9 cellular contexts compared by ENCODE assay signal in genomic region chr13:40980466-40980865, GRCh38. TPM values are rescaled to one million over a fixed set of nuclear protein-coding genes. Genes with fewer than 3 reads are reported as not detected.
DNase-seq lines count a peak whose midpoint lies in the region; ATAC-seq and TF ChIP-seq lines count a peak whose summit lies in the region.
"Had no signal": no experiment of that assay in that cellular context is flagged by ENCODE, and none has a peak within 500 bp of the region (broad histone marks: within the 10 kb centered on the region; RNA-seq: fewer than 3 reads in every experiment).

No MANE protein-coding gene starts in this region.

- H3K27ac ChIP-seq in DOHH2 (ENCODE audit: low read depth, low read length) (peak overlapping the region; percentile 84), psoas muscle (no peak overlapping the region)

- H3K79me2 ChIP-seq in DOHH2 (ENCODE audit: control insufficient read depth, low read length): peaks cover 100% of the 10 kb centered on the region

- H3K4me1 Mint-ChIP-seq in dendritic cell treated with granulocyte-macrophage colony-stimulating factor and Interleukin-4, amounts not matched to agents 40 ng/mL and 50 ng/mL, for 4 days (ENCODE audit: low read depth): peaks cover 64% of the 10 kb centered on the region

- H3K4me3 Mint-ChIP-seq in dendritic cell treated with granulocyte-macrophage colony-stimulating factor and Interleukin-4, amounts not matched to agents 40 ng/mL and 50 ng/mL, for 4 days: peak overlapping the region; percentile 30

- no peaks in the 10 kb centered on the region for H3K9me3 Mint-ChIP-seq in dendritic cell treated with granulocyte-macrophage colony-stimulating factor and Interleukin-4, amounts not matched to agents 40 ng/mL and 50 ng/mL, for 4 days

- no peaks in the 10 kb centered on the region for H3K27me3 ChIP-seq in DOHH2 (ENCODE audit: control insufficient read depth, low read length)
- H3K27me3 ChIP-seq in psoas muscle (ENCODE audit: insufficient read depth in 3 of 3, low read length in 2 of 3): no peaks in the 10 kb centered on the region
- H3K27me3 ChIP-seq in BE2C: no peaks in the 10 kb centered on the region

- H3K9me3 ChIP-seq in DOHH2 (ENCODE audit: control insufficient read depth, insufficient read depth, low read length) (no peaks in the 10 kb centered on the region), psoas muscle (no peaks in the 10 kb centered on the region), BE2C (no peaks in the 10 kb centered on the region)

- H3K9me2 ChIP-seq in DOHH2 (replicated peaks; ENCODE audit: control insufficient read depth, low read length): no peaks in the 10 kb centered on the region

- H3K27ac Mint-ChIP-seq in dendritic cell treated with granulocyte-macrophage colony-stimulating factor and Interleukin-4, amounts not matched to agents 40 ng/mL and 50 ng/mL, for 4 days: peak overlapping the region; percentile 89

- H3K4me3 ChIP-seq in DOHH2 (ENCODE audit: low read length) (peak overlapping the region; percentile 73), psoas muscle (peak overlapping the region; percentile 44), BE2C (ENCODE audit: low read depth, low read length) (no peak overlapping the region)

- ATAC-seq in psoas muscle: no peak

- H3K4me2 ChIP-seq in DOHH2 (ENCODE audit: low read length): peak overlapping the region; percentile 64

- intact Hi-C loops in dendritic cell treated with granulocyte-macrophage colony-stimulating factor and Interleukin-4, amounts not matched to agents 40 ng/mL and 50 ng/mL, for 4 days (cut with micrococcal nuclease): loop anchor here (2.0 to 5.0 kb wide), 3 partner anchors 14 to 82 kb away; partner anchors contain the start of genes ELF1 and WBP4
- intact Hi-C loops in psoas muscle (cut with DNase I): no loop called here

- no peaks in the 10 kb centered on the region for H3K27me3 Mint-ChIP-seq in dendritic cell treated with granulocyte-macrophage colony-stimulating factor and Interleukin-4, amounts not matched to agents 40 ng/mL and 50 ng/mL, for 4 days

- H3K4me1 ChIP-seq in DOHH2 (ENCODE audit: control insufficient read depth, low read length) (peaks cover 57% of the 10 kb centered on the region), psoas muscle (peaks cover 46% of the 10 kb centered on the region), BE2C (no peaks in the 10 kb centered on the region)

- H3K36me3 ChIP-seq in DOHH2 (ENCODE audit: control insufficient read depth, low read length): peaks cover 90% of the 10 kb centered on the region
- H3K36me3 ChIP-seq in psoas muscle (ENCODE audit: insufficient read depth in 1 of 2, low read depth in 1 of 2): no peaks in the 10 kb centered on the region
- no peaks in the 10 kb centered on the region for H3K36me3 ChIP-seq in BE2C

- H3K36me3 Mint-ChIP-seq in dendritic cell treated with granulocyte-macrophage colony-stimulating factor and Interleukin-4, amounts not matched to agents 40 ng/mL and 50 ng/mL, for 4 days (ENCODE audit: low read depth): peaks cover 44% of the 10 kb centered on the region

- H3F3A ChIP-seq in DOHH2 (ENCODE audit: control insufficient read depth, insufficient read depth): peaks cover 52% of the 10 kb centered on the region

- TF ChIP-seq CTCF in DOHH2 (IDR thresholded peaks at IDR 0.05; ENCODE audit: low read depth, low read length, poor library complexity, severe bottlenecking) (no peak), psoas muscle (IDR thresholded peaks at IDR 0.05) (no peak), BE2C (IDR thresholded peaks at IDR 0.05; ENCODE audit: low read depth, low read length) (no peak)

- H4K20me1 ChIP-seq in DOHH2 (ENCODE audit: control insufficient read depth, insufficient read depth, low read depth, low read length): peaks cover 30% of the 10 kb centered on the region

- DNase-seq in NAMALWA (ENCODE audit: low spot score) (peak; percentile 55), psoas muscle (no peak), HUDEP-2 (lab: John Stamatoyannopoulos, UW; ENCODE audit: unreplicated experiment in 76 of 76) (no peak), BE2C (no peak), foreskin melanocyte (no peak), EL (no peak)
- DNase-seq: NCI-H774 had no signal

RNA-seq across cellular contexts. Expression of gene ELF1, which starts 38.6 kb away (rescaled TPM):
- 10 to 100 TPM; 20.5 to 25.9 (median 22.6) TPM for total RNA-seq in psoas muscle
- polyA plus RNA-seq in psoas muscle: 10 to 100 TPM in 2 of 3 donors, 1 to 10 TPM in 1; 7.3 to 28.6 (median 13.0) TPM
- polyA plus RNA-seq in BE2C (2012; ENCODE audit: insufficient read depth, insufficient read length, low read depth): 2.7 TPM
